In genomic region chr2:119015849-119016248, GRCh38 we compare ENCODE assay signal across 1 cellular context.
TF ChIP-seq lines count a peak whose summit lies in the region.

No MANE protein-coding gene starts in this region.

TF ChIP-seq in H1, 55 proteins besides CTCF, POLR2A, EP300 and RAD21 (continued from another document):
- TF ChIP-seq RXRA (IDR thresholded peaks at IDR 0.05; ENCODE audit: insufficient read depth, low read depth, low read length) = no peak
- no peak for TF ChIP-seq KDM1A (IDR thresholded peaks at IDR 0.05; ENCODE audit: borderline replicate concordance, low read length)
- no peak for TF ChIP-seq GABPA (IDR thresholded peaks at IDR 0.05; ENCODE audit: borderline replicate concordance, insufficient read depth, low read length)
- TF ChIP-seq YY1 (IDR thresholded peaks at IDR 0.05; ENCODE audit: low read depth, low read length) = no peak
- no peak for TF ChIP-seq MAFK (IDR thresholded peaks at IDR 0.05; ENCODE audit: low read depth, low read length)
- no peak for TF ChIP-seq KDM5A (IDR thresholded peaks at IDR 0.05; ENCODE audit: low read length)
- TF ChIP-seq FOSL1 (IDR thresholded peaks at IDR 0.05; ENCODE audit: insufficient read depth, low read depth, low read length) = no peak
- TF ChIP-seq RNF2 (IDR thresholded peaks at IDR 0.05; ENCODE audit: borderline replicate concordance, low read depth, low read length, missing control alignments, poor library complexity, severe bottlenecking) = no peak
- TF ChIP-seq HDAC6 (IDR thresholded peaks at IDR 0.05; ENCODE audit: low read depth, low read length) = no peak
- TF ChIP-seq CREB1 (IDR thresholded peaks at IDR 0.05) = no peak
- TF ChIP-seq TCF12 (IDR thresholded peaks at IDR 0.05; ENCODE audit: low read depth, low read length) = no peak
- TF ChIP-seq BCL11A (IDR thresholded peaks at IDR 0.05; ENCODE audit: low read depth in 2 of 2, low read length in 2 of 2) = no peak
- no peak for TF ChIP-seq ATF3 (IDR thresholded peaks at IDR 0.05; ENCODE audit: insufficient read depth, low read depth, low read length)
- no peak for TF ChIP-seq ATF2 (IDR thresholded peaks at IDR 0.05; ENCODE audit: low read length)
- no peak for TF ChIP-seq TAF1 (IDR thresholded peaks at IDR 0.05; ENCODE audit: low read depth, low read length)
- TF ChIP-seq GTF2F1 (IDR thresholded peaks at IDR 0.05; ENCODE audit: borderline replicate concordance, low read depth, low read length) = no peak
- TF ChIP-seq MAX (IDR thresholded peaks at IDR 0.05) = no peak
- TF ChIP-seq SRF (IDR thresholded peaks at IDR 0.05; ENCODE audit: low read depth, low read length) = no peak
- no peak for TF ChIP-seq EZH2 (IDR thresholded peaks at IDR 0.05; ENCODE audit: low read depth, low read length, severe bottlenecking)
